ENCODE assay signal across 8 cellular contexts in the genomic region with DNA sequence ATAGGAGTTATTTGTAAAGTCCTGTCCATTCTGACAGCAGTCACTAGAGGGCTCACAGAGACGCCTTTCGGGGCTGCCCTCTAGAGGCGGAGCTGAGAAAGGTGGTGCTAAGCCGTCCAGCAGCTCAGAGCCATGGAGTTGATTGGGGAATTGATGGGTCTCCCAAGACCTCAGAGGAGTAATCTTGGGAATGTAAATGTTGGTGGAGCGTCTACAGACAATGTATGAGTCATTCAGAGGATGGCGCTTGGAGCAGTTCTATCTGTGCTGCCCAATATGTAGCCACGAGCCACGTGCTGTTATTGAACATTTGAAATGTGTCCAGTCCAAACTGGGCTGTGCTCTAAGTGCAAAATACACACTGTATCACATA.
A peak's percentile ranks its signal among the peaks of the same experiment; 100 is the strongest.
DNase-seq lines count a peak whose midpoint lies in the region; ATAC-seq and TF ChIP-seq lines count a peak whose summit lies in the region.

No MANE protein-coding gene starts in this region.

- H3F3A ChIP-seq in SK-N-SH (replicated peaks; ENCODE audit: insufficient read depth), result no peaks in the 10 kb centered on the region

- H3K27me3 ChIP-seq in SK-N-SH (ENCODE audit: insufficient read depth) (no peaks in the 10 kb centered on the region), aorta (ENCODE audit: control insufficient read depth in 1 of 2, insufficient read depth in 2 of 2, low read length in 1 of 2) (no peaks in the 10 kb centered on the region)

- H3K36me3 ChIP-seq in SK-N-SH (replicated peaks in 1 of 2; ENCODE audit: control insufficient read depth in 1 of 2, insufficient read depth in 2 of 2, low read length in 1 of 2) (no peaks in the 10 kb centered on the region), aorta (ENCODE audit: control insufficient read depth in 1 of 2, insufficient read depth in 2 of 2, low read length in 1 of 2) (no peaks in the 10 kb centered on the region)

- H3K4me1 ChIP-seq in SK-N-SH (ENCODE audit: control insufficient read depth in 1 of 2, insufficient read depth in 2 of 2, low read depth in 1 of 2, low read length in 1 of 2), result no peaks in the 10 kb centered on the region; a peak in 1 of 4 replicates
- no peaks in the 10 kb centered on the region for H3K4me1 ChIP-seq in aorta (ENCODE audit: control insufficient read depth in 1 of 2, insufficient read depth in 2 of 2, low read length in 2 of 2)

- no peaks in the 10 kb centered on the region for H3K79me2 ChIP-seq in SK-N-SH (ENCODE audit: insufficient read depth)

- WGBS in SK-N-SH (ENCODE audit: low lambda C conversion rate), result 59% methylated on average over 8 of the region's 8 CpGs
- 4 to 9% methylated on average over 8 of the region's 8 CpGs for WGBS in aorta, 2 donors

- H3K4me3 ChIP-seq in SK-N-SH (ENCODE audit: low read depth in 2 of 2, low read length in 1 of 2), result peak overlapping the region in 1 of 2 experiments; percentile 33; a peak in 1 of 4 replicates
- H3K4me3 ChIP-seq in aorta (ENCODE audit: low read length in 2 of 2), result no peak overlapping the region

- H3K9me2 ChIP-seq in SK-N-SH, result no peaks in the 10 kb centered on the region

- no peak overlapping the region for H3K9ac ChIP-seq in SK-N-SH

- no peak overlapping the region for H3K27ac ChIP-seq in SK-N-SH (ENCODE audit: low read depth in 2 of 2, low read length in 1 of 2)
- H3K27ac ChIP-seq in aorta (ENCODE audit: low read depth in 1 of 2, low read length in 2 of 2), result no peak overlapping the region

- no peak for TF ChIP-seq EP300 in SK-N-SH (IDR thresholded peaks at IDR 0.05; ENCODE audit: borderline replicate concordance in 1 of 2, low read depth in 1 of 2, low read length in 1 of 2)

- H4K20me1 ChIP-seq in SK-N-SH (ENCODE audit: insufficient read depth), result no peaks in the 10 kb centered on the region

- ATAC-seq in GM21825 (IDR thresholded peaks at IDR 0.05; ENCODE audit: unreplicated experiment), result peak; percentile 82
- ATAC-seq in Right ventricle myocardium superior (ENCODE audit: poor library complexity), result peak; percentile 94
- ATAC-seq in aorta (ENCODE audit: low FRiP score), result peak; percentile 88

- peak; percentile 81 for TF ChIP-seq RAD21 in SK-N-SH (IDR thresholded peaks at IDR 0.05; ENCODE audit: low read length)

- DNase-seq in GM04503 (ENCODE audit: low read depth), result peak; percentile 14
- peak; percentile 60 for DNase-seq in KG1 (lab: John Stamatoyannopoulos, UW)
- peak; percentile 63 for DNase-seq in SK-N-SH
- DNase-seq in activated naive CD4-positive, alpha-beta T cell (lab: John Stamatoyannopoulos, UW), result peak; percentile 11 to 59 (median 43)
- peak; percentile 74 for DNase-seq in Right ventricle myocardium superior
- DNase-seq in pulmonary artery endothelial cell (ENCODE audit: low read depth, low spot score), result peak; percentile 57
- DNase-seq in aorta, result peak; percentile 72 to 86

- POLR2A ChIA-PET in SK-N-SH (lab: Yijun Ruan, JAX), result no interaction called here

- CTCF ChIA-PET in SK-N-SH (lab: Yijun Ruan, JAX), result interaction anchor here (0.6 to 3.1 kb wide), 54 partner anchors 8 to 1594 kb away, joined by 3 to 38 read pairs (median 5); no protein-coding TSS in a partner anchor

- TF ChIP-seq CTCF in SK-N-SH (IDR thresholded peaks at IDR 0.05), result peak; percentile 85

- H3K4me2 ChIP-seq in SK-N-SH, result no peak overlapping the region

- intact Hi-C loops in Right ventricle myocardium superior (cut with DNase I) (loop anchor here (10.0 kb wide), 1 partner anchor 168 kb away; no protein-coding TSS in a partner anchor), aorta (cut with DNase I) (loop anchor here (2.0 to 10.0 kb wide), 2 partner anchors 742 kb away; no protein-coding TSS in a partner anchor)

- H3K9me3 ChIP-seq in SK-N-SH (no peaks in the 10 kb centered on the region), aorta (ENCODE audit: control insufficient read depth, low read length) (no peaks in the 10 kb centered on the region)

- H2AFZ ChIP-seq in SK-N-SH (ENCODE audit: low read depth), result no peak overlapping the region

TF ChIP-seq in SK-N-SH, 30 proteins besides CTCF, POLR2A, EP300 and RAD21:
- peak; percentile 34; the same call in 1 of the 2 replicates for TF ChIP-seq RFX5 (IDR thresholded peaks at IDR 0.05; ENCODE audit: low read length)
- TF ChIP-seq SMC3 (IDR thresholded peaks at IDR 0.05; ENCODE audit: low read depth, low read length), result peak; percentile 88
- TF ChIP-seq TCF12 (IDR thresholded peaks at IDR 0.05), result no peak

Comparison
In these comparisons a context has a peak if more than half of its experiments do, and no peak if none do; other contexts are left out.
1. DNase-seq: peak in every context shown above with its lines; median percentile 79 in aorta; 74 in Right ventricle myocardium superior; 63 in SK-N-SH; 60 in KG1; 57 in pulmonary artery endothelial cell; 43 in activated naive CD4-positive, alpha-beta T cell; 14 in GM04503.